Comparison of ENCODE assay signal across 27 cellular contexts in genomic region chr5:146816775-146817387, GRCh38.
"Had no signal": no experiment of that assay in that cellular context is flagged by ENCODE, and none has a peak within 500 bp of the region (broad histone marks: within the 10 kb centered on the region; RNA-seq: fewer than 3 reads in every experiment).

No MANE protein-coding gene starts in this region.

- H3K27ac Mint-ChIP-seq: activated B cell treated with CpG ODN at 0.5 μM for 24 hours; activated CD4-positive, alpha-beta memory T cell treated with anti-CD3 and anti-CD28 coated beads for 36 hours; activated CD8-positive, alpha-beta memory T cell treated with anti-CD3 and anti-CD28 coated beads, Interleukin-2, amount 10 ng/mL, durations not matched to agents 7 days and 5 days; activated naive CD8-positive, alpha-beta T cell treated with anti-CD3 and anti-CD28 coated beads, Interleukin-2, amount 10 ng/mL, durations not matched to agents 7 days and 5 days; activated T-cell treated with anti-CD3 and anti-CD28 coated beads, Interleukin-2, amount 50 U/mL, for 24 hours; activated T-helper 2 cell treated with anti-CD3 and anti-CD28 coated beads, Interferon-gamma antibody, Interleukin-2, Interleukin-4, amounts not matched to agents 10 μg/mL and 5 μg/mL and 100 μg/mL, durations not matched to agents 14 hours and 24 hours and 36 hours; immature natural killer cell; neural progenitor cell; stimulated activated naive CD8-positive, alpha-beta T cell treated with anti-CD3 and anti-CD28 coated beads, Interleukin-15, amount 100 ng/mL, for 72 hours; T-helper 2 cell treated with Interferon-gamma antibody and Interleukin-4, amounts not matched to agents 5 μg/mL and 100 μg/mL, for 36 hours had no signal

- H3K79me2 ChIP-seq: hepatocyte had no signal

- H3K27me3 Mint-ChIP-seq: activated B cell treated with CpG ODN at 0.5 μM for 24 hours; activated CD4-positive, alpha-beta memory T cell treated with anti-CD3 and anti-CD28 coated beads for 36 hours; activated CD8-positive, alpha-beta memory T cell treated with anti-CD3 and anti-CD28 coated beads, Interleukin-2, amount 10 ng/mL, durations not matched to agents 7 days and 5 days; activated naive CD8-positive, alpha-beta T cell treated with anti-CD3 and anti-CD28 coated beads, Interleukin-2, amount 10 ng/mL, durations not matched to agents 7 days and 5 days; activated T-cell treated with anti-CD3 and anti-CD28 coated beads, Interleukin-2, amount 50 U/mL, for 24 hours; stimulated activated naive CD8-positive, alpha-beta T cell treated with anti-CD3 and anti-CD28 coated beads, Interleukin-15, amount 100 ng/mL, for 72 hours had no signal

- H3K9ac ChIP-seq: neural progenitor cell had no signal

- H3K9me3 ChIP-seq: body of pancreas, left ventricle myocardium inferior, prostate gland, suprapubic skin, transverse colon, uterus had no signal

- H3K27me3 ChIP-seq: body of pancreas, dorsolateral prefrontal cortex, foreskin keratinocyte, neural progenitor cell, suprapubic skin, transverse colon, uterus had no signal

- H3K4me3 ChIP-seq: body of pancreas, dorsolateral prefrontal cortex, hepatocyte, left ventricle myocardium inferior, neural progenitor cell, prostate gland, skin epidermis, suprapubic skin, transverse colon, uterus had no signal

- H2AFZ ChIP-seq: hepatocyte, neural progenitor cell had no signal

- DNase-seq: activated B cell treated with CpG ODN at 0.5 μM for 24 hours; activated CD4-positive, alpha-beta memory T cell treated with anti-CD3 and anti-CD28 coated beads for 36 hours; activated CD4-positive, alpha-beta T cell treated with anti-CD3 and anti-CD28 coated beads for 4 hours; activated CD8-positive, alpha-beta memory T cell treated with anti-CD3 and anti-CD28 coated beads, Interleukin-2, amount 10 ng/mL, durations not matched to agents 7 days and 5 days; activated naive CD4-positive, alpha-beta T cell treated with Interleukin-2 at 50 U/mL for 16 hours; activated naive CD8-positive, alpha-beta T cell treated with anti-CD3 and anti-CD28 coated beads, Interleukin-2, amount 10 ng/mL, durations not matched to agents 7 days and 5 days; activated T-cell treated with anti-CD3 and anti-CD28 coated beads, Interleukin-2, amount 50 U/mL, for 24 hours; body of pancreas; central memory CD4-positive, alpha-beta T cell; dorsolateral prefrontal cortex; foreskin keratinocyte; immature natural killer cell; kidney glomerular epithelial cell; left ventricle myocardium inferior; right cardiac atrium; stimulated activated CD4-positive, alpha-beta T cell treated with anti-CD3 and anti-CD28 coated beads, Interleukin-4, amount 100 ng/mL, for 1 hour; stimulated activated naive CD8-positive, alpha-beta T cell treated with anti-CD3 and anti-CD28 coated beads, Interleukin-15, amount 100 ng/mL, for 72 hours; transverse colon; uterus had no signal

- H3K9me3 Mint-ChIP-seq: activated B cell treated with CpG ODN at 0.5 μM for 24 hours; activated CD4-positive, alpha-beta memory T cell treated with anti-CD3 and anti-CD28 coated beads for 36 hours; activated naive CD8-positive, alpha-beta T cell treated with anti-CD3 and anti-CD28 coated beads, Interleukin-2, amount 10 ng/mL, durations not matched to agents 7 days and 5 days; activated T-cell treated with anti-CD3 and anti-CD28 coated beads, Interleukin-2, amount 50 U/mL, for 24 hours; activated T-helper 2 cell treated with anti-CD3 and anti-CD28 coated beads, Interferon-gamma antibody, Interleukin-2, Interleukin-4, amounts not matched to agents 10 μg/mL and 5 μg/mL and 100 μg/mL, durations not matched to agents 14 hours and 24 hours and 36 hours; immature natural killer cell; neural progenitor cell; stimulated activated naive CD8-positive, alpha-beta T cell treated with anti-CD3 and anti-CD28 coated beads, Interleukin-15, amount 100 ng/mL, for 72 hours; T-helper 2 cell treated with Interferon-gamma antibody and Interleukin-4, amounts not matched to agents 5 μg/mL and 100 μg/mL, for 36 hours had no signal

- H3K4me3 Mint-ChIP-seq: activated B cell treated with CpG ODN at 0.5 μM for 24 hours; activated CD4-positive, alpha-beta memory T cell treated with anti-CD3 and anti-CD28 coated beads for 36 hours; activated CD8-positive, alpha-beta memory T cell treated with anti-CD3 and anti-CD28 coated beads, Interleukin-2, amount 10 ng/mL, durations not matched to agents 7 days and 5 days; activated naive CD8-positive, alpha-beta T cell treated with anti-CD3 and anti-CD28 coated beads, Interleukin-2, amount 10 ng/mL, durations not matched to agents 7 days and 5 days; activated T-cell treated with anti-CD3 and anti-CD28 coated beads, Interleukin-2, amount 50 U/mL, for 24 hours; immature natural killer cell; neural progenitor cell; stimulated activated naive CD8-positive, alpha-beta T cell treated with anti-CD3 and anti-CD28 coated beads, Interleukin-15, amount 100 ng/mL, for 72 hours; T-helper 2 cell treated with Interferon-gamma antibody and Interleukin-4, amounts not matched to agents 5 μg/mL and 100 μg/mL, for 36 hours had no signal

- H3K36me3 ChIP-seq: left ventricle myocardium inferior, neural progenitor cell, prostate gland, suprapubic skin, transverse colon, uterus had no signal

- H3K4me2 ChIP-seq: hepatocyte, neural progenitor cell had no signal

- H3K36me3 Mint-ChIP-seq: activated CD4-positive, alpha-beta memory T cell treated with anti-CD3 and anti-CD28 coated beads for 36 hours; activated naive CD8-positive, alpha-beta T cell treated with anti-CD3 and anti-CD28 coated beads, Interleukin-2, amount 10 ng/mL, durations not matched to agents 7 days and 5 days; neural progenitor cell had no signal

- H3K4me1 ChIP-seq: body of pancreas, foreskin keratinocyte, left ventricle myocardium inferior, prostate gland, suprapubic skin, transverse colon, uterus had no signal

- H3K27ac ChIP-seq: body of pancreas, epithelial cell of prostate, foreskin keratinocyte, hepatocyte, left ventricle myocardium inferior, neural progenitor cell, prostate gland, skin epidermis, suprapubic skin, transverse colon, uterus had no signal
